In genomic region chr17:39920218-39921210, GRCh38 we compare ENCODE assay signal across 1 cellular context.
A peak's percentile ranks its signal among the peaks of the same experiment; 100 is the strongest.
TF ChIP-seq lines count a peak whose summit lies in the region.

No MANE protein-coding gene starts in this region.

TF ChIP-seq in HepG2, 621 proteins besides CTCF, POLR2A, EP300 and RAD21 (continued from another document and continues in another):
- TF ChIP-seq, protein P1, sequence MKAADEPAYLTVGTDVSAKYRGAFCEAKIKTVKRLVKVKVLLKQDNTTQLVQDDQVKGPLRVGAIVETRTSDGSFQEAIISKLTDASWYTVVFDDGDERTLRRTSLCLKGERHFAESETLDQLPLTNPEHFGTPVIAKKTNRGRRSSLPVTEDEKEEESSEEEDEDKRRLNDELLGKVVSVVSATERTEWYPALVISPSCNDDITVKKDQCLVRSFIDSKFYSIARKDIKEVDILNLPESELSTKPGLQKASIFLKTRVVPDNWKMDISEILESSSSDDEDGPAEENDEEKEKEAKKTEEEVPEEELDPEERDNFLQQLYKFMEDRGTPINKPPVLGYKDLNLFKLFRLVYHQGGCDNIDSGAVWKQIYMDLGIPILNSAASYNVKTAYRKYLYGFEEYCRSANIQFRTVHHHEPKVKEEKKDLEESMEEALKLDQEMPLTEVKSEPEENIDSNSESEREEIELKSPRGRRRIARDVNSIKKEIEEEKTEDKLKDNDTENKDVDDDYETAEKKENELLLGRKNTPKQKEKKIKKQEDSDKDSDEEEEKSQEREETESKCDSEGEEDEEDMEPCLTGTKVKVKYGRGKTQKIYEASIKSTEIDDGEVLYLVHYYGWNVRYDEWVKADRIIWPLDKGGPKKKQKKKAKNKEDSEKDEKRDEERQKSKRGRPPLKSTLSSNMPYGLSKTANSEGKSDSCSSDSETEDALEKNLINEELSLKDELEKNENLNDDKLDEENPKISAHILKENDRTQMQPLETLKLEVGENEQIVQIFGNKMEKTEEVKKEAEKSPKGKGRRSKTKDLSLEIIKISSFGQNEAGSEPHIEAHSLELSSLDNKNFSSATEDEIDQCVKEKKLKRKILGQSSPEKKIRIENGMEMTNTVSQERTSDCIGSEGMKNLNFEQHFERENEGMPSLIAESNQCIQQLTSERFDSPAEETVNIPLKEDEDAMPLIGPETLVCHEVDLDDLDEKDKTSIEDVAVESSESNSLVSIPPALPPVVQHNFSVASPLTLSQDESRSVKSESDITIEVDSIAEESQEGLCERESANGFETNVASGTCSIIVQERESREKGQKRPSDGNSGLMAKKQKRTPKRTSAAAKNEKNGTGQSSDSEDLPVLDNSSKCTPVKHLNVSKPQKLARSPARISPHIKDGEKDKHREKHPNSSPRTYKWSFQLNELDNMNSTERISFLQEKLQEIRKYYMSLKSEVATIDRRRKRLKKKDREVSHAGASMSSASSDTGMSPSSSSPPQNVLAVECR (CRISPR knock-in tag; IDR thresholded peaks at IDR 0.05; ENCODE audit: borderline replicate concordance): peak; percentile 63
- no peak; the same call in 1 of the 2 replicates for TF ChIP-seq SALL1 (CRISPR knock-in tag; IDR thresholded peaks at IDR 0.05)
- no peak for TF ChIP-seq ZNF142 (CRISPR knock-in tag; IDR thresholded peaks at IDR 0.05)
- TF ChIP-seq POGZ (CRISPR knock-in tag; IDR thresholded peaks at IDR 0.05): peak; percentile 67
- TF ChIP-seq ZNF713 (CRISPR knock-in tag; IDR thresholded peaks at IDR 0.05): peak; percentile 18; the same call in 1 of the 2 replicates
- TF ChIP-seq, protein P2, sequence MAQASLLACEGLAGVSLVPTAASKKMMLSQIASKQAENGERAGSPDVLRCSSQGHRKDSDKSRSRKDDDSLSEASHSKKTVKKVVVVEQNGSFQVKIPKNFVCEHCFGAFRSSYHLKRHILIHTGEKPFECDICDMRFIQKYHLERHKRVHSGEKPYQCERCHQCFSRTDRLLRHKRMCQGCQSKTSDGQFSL (CRISPR knock-in tag; IDR thresholded peaks at IDR 0.05): no peak
- 0 out of 2 replicates have a peak, but pooled peaks have one; percentile 29 for TF ChIP-seq HIVEP1 (CRISPR knock-in tag; IDR thresholded peaks at IDR 0.05)
- no peak for TF ChIP-seq FOXK2 (IDR thresholded peaks at IDR 0.05)
- TF ChIP-seq, protein P3, sequence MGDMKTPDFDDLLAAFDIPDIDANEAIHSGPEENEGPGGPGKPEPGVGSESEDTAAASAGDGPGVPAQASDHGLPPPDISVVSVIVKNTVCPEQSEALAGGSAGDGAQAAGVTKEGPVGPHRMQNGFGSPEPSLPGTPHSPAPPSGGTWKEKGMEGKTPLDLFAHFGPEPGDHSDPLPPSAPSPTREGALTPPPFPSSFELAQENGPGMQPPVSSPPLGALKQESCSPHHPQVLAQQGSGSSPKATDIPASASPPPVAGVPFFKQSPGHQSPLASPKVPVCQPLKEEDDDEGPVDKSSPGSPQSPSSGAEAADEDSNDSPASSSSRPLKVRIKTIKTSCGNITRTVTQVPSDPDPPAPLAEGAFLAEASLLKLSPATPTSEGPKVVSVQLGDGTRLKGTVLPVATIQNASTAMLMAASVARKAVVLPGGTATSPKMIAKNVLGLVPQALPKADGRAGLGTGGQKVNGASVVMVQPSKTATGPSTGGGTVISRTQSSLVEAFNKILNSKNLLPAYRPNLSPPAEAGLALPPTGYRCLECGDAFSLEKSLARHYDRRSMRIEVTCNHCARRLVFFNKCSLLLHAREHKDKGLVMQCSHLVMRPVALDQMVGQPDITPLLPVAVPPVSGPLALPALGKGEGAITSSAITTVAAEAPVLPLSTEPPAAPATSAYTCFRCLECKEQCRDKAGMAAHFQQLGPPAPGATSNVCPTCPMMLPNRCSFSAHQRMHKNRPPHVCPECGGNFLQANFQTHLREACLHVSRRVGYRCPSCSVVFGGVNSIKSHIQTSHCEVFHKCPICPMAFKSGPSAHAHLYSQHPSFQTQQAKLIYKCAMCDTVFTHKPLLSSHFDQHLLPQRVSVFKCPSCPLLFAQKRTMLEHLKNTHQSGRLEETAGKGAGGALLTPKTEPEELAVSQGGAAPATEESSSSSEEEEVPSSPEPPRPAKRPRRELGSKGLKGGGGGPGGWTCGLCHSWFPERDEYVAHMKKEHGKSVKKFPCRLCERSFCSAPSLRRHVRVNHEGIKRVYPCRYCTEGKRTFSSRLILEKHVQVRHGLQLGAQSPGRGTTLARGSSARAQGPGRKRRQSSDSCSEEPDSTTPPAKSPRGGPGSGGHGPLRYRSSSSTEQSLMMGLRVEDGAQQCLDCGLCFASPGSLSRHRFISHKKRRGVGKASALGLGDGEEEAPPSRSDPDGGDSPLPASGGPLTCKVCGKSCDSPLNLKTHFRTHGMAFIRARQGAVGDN (CRISPR knock-in tag; IDR thresholded peaks at IDR 0.05): peak; percentile 85
- no peak for TF ChIP-seq IRF1 (CRISPR knock-in tag; IDR thresholded peaks at IDR 0.05; ENCODE audit: low read depth)
- no peak for TF ChIP-seq ZNF543 (CRISPR knock-in tag; IDR thresholded peaks at IDR 0.05)
- no peak for TF ChIP-seq E2F5 (CRISPR knock-in tag; conservative IDR thresholded peaks at IDR 0.05)
- TF ChIP-seq, protein P4, sequence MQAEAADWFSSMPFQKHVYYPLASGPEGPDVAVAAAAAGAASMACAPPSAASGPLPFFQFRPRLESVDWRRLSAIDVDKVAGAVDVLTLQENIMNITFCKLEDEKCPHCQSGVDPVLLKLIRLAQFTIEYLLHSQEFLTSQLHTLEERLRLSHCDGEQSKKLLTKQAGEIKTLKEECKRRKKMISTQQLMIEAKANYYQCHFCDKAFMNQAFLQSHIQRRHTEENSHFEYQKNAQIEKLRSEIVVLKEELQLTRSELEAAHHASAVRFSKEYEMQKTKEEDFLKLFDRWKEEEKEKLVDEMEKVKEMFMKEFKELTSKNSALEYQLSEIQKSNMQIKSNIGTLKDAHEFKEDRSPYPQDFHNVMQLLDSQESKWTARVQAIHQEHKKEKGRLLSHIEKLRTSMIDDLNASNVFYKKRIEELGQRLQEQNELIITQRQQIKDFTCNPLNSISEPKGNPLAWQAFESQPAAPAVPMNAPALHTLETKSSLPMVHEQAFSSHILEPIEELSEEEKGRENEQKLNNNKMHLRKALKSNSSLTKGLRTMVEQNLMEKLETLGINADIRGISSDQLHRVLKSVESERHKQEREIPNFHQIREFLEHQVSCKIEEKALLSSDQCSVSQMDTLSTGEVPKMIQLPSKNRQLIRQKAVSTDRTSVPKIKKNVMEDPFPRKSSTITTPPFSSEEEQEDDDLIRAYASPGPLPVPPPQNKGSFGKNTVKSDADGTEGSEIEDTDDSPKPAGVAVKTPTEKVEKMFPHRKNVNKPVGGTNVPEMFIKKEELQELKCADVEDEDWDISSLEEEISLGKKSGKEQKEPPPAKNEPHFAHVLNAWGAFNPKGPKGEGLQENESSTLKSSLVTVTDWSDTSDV (CRISPR knock-in tag; IDR thresholded peaks at IDR 0.05): no peak
- TF ChIP-seq ZNF704 (CRISPR knock-in tag; IDR thresholded peaks at IDR 0.05; ENCODE audit: borderline replicate concordance): no peak
- TF ChIP-seq BCL6 (CRISPR knock-in tag; IDR thresholded peaks at IDR 0.05): peak; percentile 91
- TF ChIP-seq HOXA7 (CRISPR knock-in tag; IDR thresholded peaks at IDR 0.05): no peak
- TF ChIP-seq, protein P5, sequence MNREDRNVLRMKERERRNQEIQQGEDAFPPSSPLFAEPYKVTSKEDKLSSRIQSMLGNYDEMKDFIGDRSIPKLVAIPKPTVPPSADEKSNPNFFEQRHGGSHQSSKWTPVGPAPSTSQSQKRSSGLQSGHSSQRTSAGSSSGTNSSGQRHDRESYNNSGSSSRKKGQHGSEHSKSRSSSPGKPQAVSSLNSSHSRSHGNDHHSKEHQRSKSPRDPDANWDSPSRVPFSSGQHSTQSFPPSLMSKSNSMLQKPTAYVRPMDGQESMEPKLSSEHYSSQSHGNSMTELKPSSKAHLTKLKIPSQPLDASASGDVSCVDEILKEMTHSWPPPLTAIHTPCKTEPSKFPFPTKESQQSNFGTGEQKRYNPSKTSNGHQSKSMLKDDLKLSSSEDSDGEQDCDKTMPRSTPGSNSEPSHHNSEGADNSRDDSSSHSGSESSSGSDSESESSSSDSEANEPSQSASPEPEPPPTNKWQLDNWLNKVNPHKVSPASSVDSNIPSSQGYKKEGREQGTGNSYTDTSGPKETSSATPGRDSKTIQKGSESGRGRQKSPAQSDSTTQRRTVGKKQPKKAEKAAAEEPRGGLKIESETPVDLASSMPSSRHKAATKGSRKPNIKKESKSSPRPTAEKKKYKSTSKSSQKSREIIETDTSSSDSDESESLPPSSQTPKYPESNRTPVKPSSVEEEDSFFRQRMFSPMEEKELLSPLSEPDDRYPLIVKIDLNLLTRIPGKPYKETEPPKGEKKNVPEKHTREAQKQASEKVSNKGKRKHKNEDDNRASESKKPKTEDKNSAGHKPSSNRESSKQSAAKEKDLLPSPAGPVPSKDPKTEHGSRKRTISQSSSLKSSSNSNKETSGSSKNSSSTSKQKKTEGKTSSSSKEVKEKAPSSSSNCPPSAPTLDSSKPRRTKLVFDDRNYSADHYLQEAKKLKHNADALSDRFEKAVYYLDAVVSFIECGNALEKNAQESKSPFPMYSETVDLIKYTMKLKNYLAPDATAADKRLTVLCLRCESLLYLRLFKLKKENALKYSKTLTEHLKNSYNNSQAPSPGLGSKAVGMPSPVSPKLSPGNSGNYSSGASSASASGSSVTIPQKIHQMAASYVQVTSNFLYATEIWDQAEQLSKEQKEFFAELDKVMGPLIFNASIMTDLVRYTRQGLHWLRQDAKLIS (CRISPR knock-in tag; IDR thresholded peaks at IDR 0.05): no peak
- TF ChIP-seq ZNF703 (CRISPR knock-in tag; IDR thresholded peaks at IDR 0.05; ENCODE audit: borderline replicate concordance): no peak
- TF ChIP-seq IRF2 (CRISPR knock-in tag; IDR thresholded peaks at IDR 0.05): no peak
- no peak for TF ChIP-seq ZNF567 (CRISPR knock-in tag; IDR thresholded peaks at IDR 0.05; ENCODE audit: borderline replicate concordance)
- no peak for TF ChIP-seq ZFAT (CRISPR knock-in tag; conservative IDR thresholded peaks at IDR 0.05)
- TF ChIP-seq STAG1 (CRISPR knock-in tag; IDR thresholded peaks at IDR 0.05): no peak
